In the genomic region with DNA sequence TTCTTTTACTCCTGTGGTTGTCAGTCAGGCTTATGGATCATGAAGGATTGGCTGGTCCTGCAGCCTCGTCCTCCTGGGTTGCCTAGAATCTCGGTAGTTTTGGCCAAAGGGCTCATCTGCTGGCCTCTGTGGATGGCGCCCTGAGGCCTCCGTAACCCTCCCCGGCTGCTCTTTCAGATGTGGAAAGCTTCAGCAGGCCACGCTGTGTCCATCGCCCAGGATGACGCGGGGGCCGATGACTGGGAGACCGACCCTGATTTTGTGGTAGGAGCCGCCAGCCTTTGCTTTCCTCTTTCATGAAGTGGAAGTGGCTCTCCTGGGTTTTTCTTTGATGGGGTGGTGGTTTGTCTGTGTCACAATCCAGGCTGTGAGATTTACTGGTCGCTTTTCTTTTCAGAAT, we compare ENCODE assay signal across 34 cellular contexts. TPM values are rescaled to one million over a fixed set of nuclear protein-coding genes. Genes with fewer than 3 reads are reported as not detected.
"Had no signal": no experiment of that assay in that cellular context is flagged by ENCODE, and none has a peak within 500 bp of the region (broad histone marks: within the 10 kb centered on the region; RNA-seq: fewer than 3 reads in every experiment).

No MANE protein-coding gene starts in this region.

- H3K27ac ChIP-seq: ascending aorta, breast epithelium, cardiac muscle cell, colonic mucosa, epithelial cell of prostate, esophagus squamous epithelium, gastroesophageal sphincter had no signal

- H3K4me3 ChIP-seq: ascending aorta, breast epithelium, cardiac muscle cell, colonic mucosa, esophagus squamous epithelium, gastroesophageal sphincter had no signal

- H3K27me3 ChIP-seq: ascending aorta, breast epithelium, cardiac muscle cell, colonic mucosa, esophagus squamous epithelium, gastroesophageal sphincter had no signal

- H3K27me3 Mint-ChIP-seq: activated CD4-positive, alpha-beta memory T cell treated with anti-CD3 and anti-CD28 coated beads for 36 hours; brain had no signal

- H3K4me1 ChIP-seq: ascending aorta, breast epithelium, colonic mucosa had no signal

- H3K9me3 ChIP-seq: ascending aorta, breast epithelium, colonic mucosa, esophagus squamous epithelium, gastroesophageal sphincter had no signal

- FAIRE-seq: endothelial cell of umbilical vein had no signal

- H3K27ac Mint-ChIP-seq: activated CD4-positive, alpha-beta memory T cell treated with anti-CD3 and anti-CD28 coated beads for 36 hours; activated CD4-positive, alpha-beta T cell treated with anti-CD3 and anti-CD28 coated beads for 36 hours; activated CD4-positive, alpha-beta T cell treated with anti-CD3 and anti-CD28 coated beads, Interleukin-2, amount 10 ng/mL, durations not matched to agents 24 days and 14 days; activated CD8-positive, alpha-beta memory T cell treated with anti-CD3 and anti-CD28 coated beads, Interleukin-2, amount 10 ng/mL, durations not matched to agents 7 days and 5 days; activated CD8-positive, alpha-beta T cell treated with anti-CD3 and anti-CD28 coated beads, Interleukin-2, amount 10 ng/mL, durations not matched to agents 7 days and 5 days; activated naive CD4-positive, alpha-beta T cell treated with anti-CD3 and anti-CD28 coated beads, Interleukin-2, amount 10 ng/mL, durations not matched to agents 7 days and 5 days; activated naive CD4-positive, alpha-beta T cell treated with anti-CD3 and anti-CD28 coated beads, Interleukin-2, amount 50 U/mL, for 72 hours; activated naive CD8-positive, alpha-beta T cell treated with anti-CD3 and anti-CD28 coated beads, Interleukin-2, amount 10 ng/mL, durations not matched to agents 7 days and 5 days; activated T-helper 1 cell treated with anti-CD3 and anti-CD28 coated beads, Interleukin-12 subunit alpha, Interleukin-12 subunit beta, Interleukin-2, Interleukin-4 antibody, amounts not matched to agents 30 ng/mL and 10 ng/mL and 1 ng/mL, durations not matched to agents 14 hours and 24 hours and 36 hours; activated T-helper 2 cell treated with anti-CD3 and anti-CD28 coated beads, Interferon-gamma antibody, Interleukin-2, Interleukin-4, amounts not matched to agents 10 μg/mL and 5 μg/mL and 100 μg/mL, durations not matched to agents 14 hours and 24 hours and 36 hours; brain; T-helper 17 cell; T-helper 2 cell treated with Interferon-gamma antibody and Interleukin-4, amounts not matched to agents 5 μg/mL and 100 μg/mL, for 36 hours had no signal

- H3K4me3 Mint-ChIP-seq: activated CD4-positive, alpha-beta memory T cell treated with anti-CD3 and anti-CD28 coated beads for 36 hours; activated CD4-positive, alpha-beta T cell treated with anti-CD3 and anti-CD28 coated beads for 36 hours; activated CD4-positive, alpha-beta T cell treated with anti-CD3 and anti-CD28 coated beads, Interleukin-2, amount 10 ng/mL, durations not matched to agents 24 days and 14 days; activated CD8-positive, alpha-beta memory T cell treated with anti-CD3 and anti-CD28 coated beads, Interleukin-2, amount 10 ng/mL, durations not matched to agents 7 days and 5 days; activated CD8-positive, alpha-beta T cell treated with anti-CD3 and anti-CD28 coated beads, Interleukin-2, amount 10 ng/mL, durations not matched to agents 7 days and 5 days; activated naive CD4-positive, alpha-beta T cell treated with anti-CD3 and anti-CD28 coated beads, Interleukin-2, amount 10 ng/mL, durations not matched to agents 7 days and 5 days; activated naive CD8-positive, alpha-beta T cell treated with anti-CD3 and anti-CD28 coated beads, Interleukin-2, amount 10 ng/mL, durations not matched to agents 7 days and 5 days; activated T-helper 1 cell treated with anti-CD3 and anti-CD28 coated beads, Interleukin-12 subunit alpha, Interleukin-12 subunit beta, Interleukin-2, Interleukin-4 antibody, amounts not matched to agents 30 ng/mL and 10 ng/mL and 1 ng/mL, durations not matched to agents 14 hours and 24 hours and 36 hours; brain; T-helper 17 cell; T-helper 2 cell treated with Interferon-gamma antibody and Interleukin-4, amounts not matched to agents 5 μg/mL and 100 μg/mL, for 36 hours had no signal

- H3K36me3 Mint-ChIP-seq: activated CD8-positive, alpha-beta memory T cell treated with anti-CD3 and anti-CD28 coated beads, Interleukin-2, amount 10 ng/mL, durations not matched to agents 7 days and 5 days; activated naive CD4-positive, alpha-beta T cell treated with anti-CD3 and anti-CD28 coated beads, Interleukin-2, amount 10 ng/mL, durations not matched to agents 7 days and 5 days; activated naive CD8-positive, alpha-beta T cell treated with anti-CD3 and anti-CD28 coated beads, Interleukin-2, amount 10 ng/mL, durations not matched to agents 7 days and 5 days had no signal

- DNase-seq: activated CD4-positive, alpha-beta memory T cell treated with anti-CD3 and anti-CD28 coated beads for 36 hours; activated CD4-positive, alpha-beta T cell treated with anti-CD3 and anti-CD28 coated beads for 36 hours; activated CD4-positive, alpha-beta T cell treated with anti-CD3 and anti-CD28 coated beads, Interleukin-2, amount 10 ng/mL, durations not matched to agents 24 days and 14 days; activated CD4-positive, CD25-positive, alpha-beta regulatory T cell; activated CD4-positive, CD25-positive, alpha-beta regulatory T cell treated with anti-CD3 and anti-CD28 coated beads, Interleukin-2, amount 50 U/mL, for 72 hours; activated CD8-positive, alpha-beta memory T cell treated with anti-CD3 and anti-CD28 coated beads, Interleukin-2, amount 10 ng/mL, durations not matched to agents 7 days and 5 days; activated CD8-positive, alpha-beta memory T cell treated with anti-CD3 and anti-CD28 coated beads, Interleukin-2, amount 50 U/mL, for 4 hours; activated CD8-positive, alpha-beta T cell treated with anti-CD3 and anti-CD28 coated beads, Interleukin-2, amount 10 ng/mL, durations not matched to agents 7 days and 5 days; activated effector memory CD4-positive, alpha-beta T cell treated with anti-CD3 and anti-CD28 coated beads, Interleukin-2, amount 50 U/mL, for 16 hours; activated naive CD4-positive, alpha-beta T cell treated with anti-CD3 and anti-CD28 coated beads, Interleukin-2, amount 10 ng/mL, durations not matched to agents 7 days and 5 days; activated naive CD8-positive, alpha-beta T cell treated with anti-CD3 and anti-CD28 coated beads, Interleukin-2, amount 10 ng/mL, durations not matched to agents 7 days and 5 days; activated T-cell treated with anti-CD3 and anti-CD28 coated beads, Interleukin-2, amount 50 U/mL, for 1 hour; activated T-cell treated with anti-CD3 and anti-CD28 coated beads, Interleukin-2, amount 50 U/mL, for 48 hours; central memory CD4-positive, alpha-beta T cell; cerebellar nuclear complex; colonic mucosa; effector memory CD4-positive, alpha-beta T cell; esophagus squamous epithelium; foreskin melanocyte; head of caudate nucleus; T-helper 1 cell; T-helper 17 cell; T1000 had no signal

- H3K4me1 Mint-ChIP-seq: T-helper 17 cell had no signal

- H3K9me3 Mint-ChIP-seq: activated CD4-positive, alpha-beta memory T cell treated with anti-CD3 and anti-CD28 coated beads for 36 hours; activated CD4-positive, alpha-beta T cell treated with anti-CD3 and anti-CD28 coated beads, Interleukin-2, amount 10 ng/mL, durations not matched to agents 24 days and 14 days; activated naive CD4-positive, alpha-beta T cell treated with anti-CD3 and anti-CD28 coated beads, Interleukin-2, amount 10 ng/mL, durations not matched to agents 7 days and 5 days; activated naive CD4-positive, alpha-beta T cell treated with anti-CD3 and anti-CD28 coated beads, Interleukin-2, amount 50 U/mL, for 72 hours; activated naive CD8-positive, alpha-beta T cell treated with anti-CD3 and anti-CD28 coated beads, Interleukin-2, amount 10 ng/mL, durations not matched to agents 7 days and 5 days; activated T-helper 1 cell treated with anti-CD3 and anti-CD28 coated beads, Interleukin-12 subunit alpha, Interleukin-12 subunit beta, Interleukin-2, Interleukin-4 antibody, amounts not matched to agents 30 ng/mL and 10 ng/mL and 1 ng/mL, durations not matched to agents 14 hours and 24 hours and 36 hours; activated T-helper 2 cell treated with anti-CD3 and anti-CD28 coated beads, Interferon-gamma antibody, Interleukin-2, Interleukin-4, amounts not matched to agents 10 μg/mL and 5 μg/mL and 100 μg/mL, durations not matched to agents 14 hours and 24 hours and 36 hours; brain; T-helper 2 cell treated with Interferon-gamma antibody and Interleukin-4, amounts not matched to agents 5 μg/mL and 100 μg/mL, for 36 hours had no signal

- ATAC-seq: activated CD4-positive, alpha-beta T cell treated with anti-CD3 and anti-CD28 coated beads for 36 hours; activated CD8-positive, alpha-beta memory T cell treated with anti-CD3 and anti-CD28 coated beads, Interleukin-2, amount 10 ng/mL, durations not matched to agents 7 days and 5 days; activated CD8-positive, alpha-beta T cell treated with anti-CD3 and anti-CD28 coated beads, Interleukin-2, amount 10 ng/mL, durations not matched to agents 7 days and 5 days; activated naive CD4-positive, alpha-beta T cell treated with anti-CD3 and anti-CD28 coated beads, Interleukin-2, amount 50 U/mL, for 72 hours; gastroesophageal sphincter; T-helper 17 cell had no signal

RNA-seq across cellular contexts. Expression of gene CTTN, which starts 8.8 kb away (rescaled TPM):
- total RNA-seq: activated CD8-positive, alpha-beta T cell treated with anti-CD3 and anti-CD28 coated beads, Interleukin-2, amount 10 ng/mL, durations not matched to agents 7 days and 5 days had no signal
